In the genomic region with DNA sequence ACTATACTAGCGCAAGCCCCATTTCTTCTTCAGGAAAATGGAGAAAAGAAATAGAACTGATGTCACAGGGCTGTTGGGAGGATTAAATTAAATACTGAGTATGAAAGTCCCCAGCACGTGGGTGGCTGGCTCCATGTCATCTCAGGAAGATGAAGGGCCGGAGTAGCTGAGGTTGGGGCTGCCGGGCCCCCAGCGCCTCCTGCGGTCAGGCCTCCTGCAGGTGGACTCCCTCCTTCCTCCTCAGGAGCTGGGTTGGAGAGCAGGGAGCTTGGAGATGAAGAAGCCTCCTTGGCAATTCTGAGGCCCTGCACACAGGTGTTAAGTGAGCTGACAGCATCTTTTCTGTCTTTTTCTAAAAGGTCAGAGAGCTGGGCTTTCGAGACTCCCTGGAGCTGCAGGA, we compare ENCODE assay signal across 13 cellular contexts.
A peak's percentile ranks its signal among the peaks of the same experiment; 100 is the strongest.
DNase-seq lines count a peak whose midpoint lies in the region; ATAC-seq and TF ChIP-seq lines count a peak whose summit lies in the region.
"Had no signal": no experiment of that assay in that cellular context is flagged by ENCODE, and none has a peak within 500 bp of the region (broad histone marks: within the 10 kb centered on the region; RNA-seq: fewer than 3 reads in every experiment).

No MANE protein-coding gene starts in this region.

- ATAC-seq in Right ventricle myocardium inferior = no peak
- ATAC-seq: HCT116 had no signal

- no peak for TF ChIP-seq CTCF in neural progenitor cell (IDR thresholded peaks at IDR 0.05)

- H2AFZ ChIP-seq in neural progenitor cell (replicated peaks) = peak overlapping the region; percentile 32

- H3K9me3 Mint-ChIP-seq in neural progenitor cell = peaks cover 2% of the 10 kb centered on the region

- peaks cover 34% of the 10 kb centered on the region for H3K27me3 Mint-ChIP-seq in neural progenitor cell (ENCODE audit: insufficient read depth, low read depth)

- H3K4me3 Mint-ChIP-seq in neural progenitor cell = no peak overlapping the region

- no peaks in the 10 kb centered on the region for H3K9me3 ChIP-seq in neural progenitor cell (ENCODE audit: low read depth)
- H3K9me3 ChIP-seq: Caco-2 had no signal

- H4K20me1 ChIP-seq in neural progenitor cell (ENCODE audit: low read depth) = no peaks in the 10 kb centered on the region
- H4K20me1 ChIP-seq: BLaER1 had no signal

- H3K27ac Mint-ChIP-seq in neural progenitor cell = no peak overlapping the region
- H3K27ac Mint-ChIP-seq: CD8-positive, alpha-beta memory T cell had no signal

- no peaks in the 10 kb centered on the region for H3K27me3 ChIP-seq in neural progenitor cell
- H3K27me3 ChIP-seq: BLaER1 had no signal

- no peaks in the 10 kb centered on the region for H3K79me2 ChIP-seq in neural progenitor cell (ENCODE audit: low read depth)

- no peak overlapping the region for H3K9ac ChIP-seq in neural progenitor cell
- H3K9ac ChIP-seq: BLaER1 had no signal

- H3K36me3 ChIP-seq in neural progenitor cell = no peaks in the 10 kb centered on the region
- H3K36me3 ChIP-seq: BLaER1 had no signal

- H3K4me1 Mint-ChIP-seq in neural progenitor cell = peaks cover 44% of the 10 kb centered on the region
- H3K4me1 Mint-ChIP-seq: CD8-positive, alpha-beta memory T cell had no signal

- H3F3A ChIP-seq in neural progenitor cell (ENCODE audit: low read depth) = peaks cover 9% of the 10 kb centered on the region

- H3K36me3 Mint-ChIP-seq in neural progenitor cell = no peaks in the 10 kb centered on the region
- H3K36me3 Mint-ChIP-seq: CD8-positive, alpha-beta memory T cell had no signal

- H3K27ac ChIP-seq in cingulate gyrus (ENCODE audit: low read depth, low read length) (peak overlapping the region; percentile 10), neural progenitor cell (no peak overlapping the region), substantia nigra (ENCODE audit: low read depth, low read length, poor library complexity, severe bottlenecking) (peak overlapping the region; percentile 94)
- H3K27ac ChIP-seq: BLaER1 had no signal

- peak overlapping the region; percentile 37 for H3K4me2 ChIP-seq in neural progenitor cell
- H3K4me2 ChIP-seq: BLaER1 had no signal

- peaks cover 13% of the 10 kb centered on the region for H3K4me1 ChIP-seq in neural progenitor cell
- H3K4me1 ChIP-seq: BLaER1, Caco-2 had no signal

- intact Hi-C loops in Right ventricle myocardium inferior (cut with DNase I) = no loop called here

- no peak overlapping the region for H3K4me3 ChIP-seq in neural progenitor cell
- H3K4me3 ChIP-seq: BLaER1 had no signal

- DNase-seq in SK-N-DZ (ENCODE audit: low spot score) (peak; percentile 11), neural progenitor cell (ENCODE audit: low spot score) (peak; percentile 24), substantia nigra (lab: John Stamatoyannopoulos, UW) (no peak), Right ventricle myocardium inferior (ENCODE audit: missing footprints) (no peak), GM19240 (ENCODE audit: insufficient read length, low spot score) (no peak), Ammon's horn (ENCODE audit: low spot score) (no peak)
- DNase-seq: Caco-2; CD8-positive, alpha-beta memory T cell; DND-41; GDM1 had no signal

Comparison
In these comparisons a context has a peak if more than half of its experiments do, and no peak if none do; other contexts are left out.
1. DNase-seq: peak in SK-N-DZ (single experiment) and neural progenitor cell (single experiment); none in substantia nigra (0 of 49), Right ventricle myocardium inferior (single experiment), GM19240 (single experiment) and Ammon's horn (single experiment).